Comparison of ENCODE assay signal across 13 cellular contexts in genomic region chr12:34396006-34396860, GRCh38.
DNase-seq lines count a peak whose midpoint lies in the region; ATAC-seq and TF ChIP-seq lines count a peak whose summit lies in the region.
"Had no signal": no experiment of that assay in that cellular context is flagged by ENCODE, and none has a peak within 500 bp of the region (broad histone marks: within the 10 kb centered on the region; RNA-seq: fewer than 3 reads in every experiment).

No MANE protein-coding gene starts in this region.

- intact Hi-C loops in CD14-positive monocyte (cut with micrococcal nuclease), result no loop called here
- intact Hi-C loops in left cardiac atrium (cut with DNase I), result no loop called here
- intact Hi-C loops in prostate gland (cut with DNase I), result no loop called here

- TF ChIP-seq POLR2A in prostate gland (IDR thresholded peaks at IDR 0.05), result no peak

- H3K27ac ChIP-seq in WERI-Rb-1 (no peak overlapping the region), prostate gland (no peak overlapping the region)

- peaks cover 2% of the 10 kb centered on the region for H3K9me3 ChIP-seq in WERI-Rb-1 (ENCODE audit: severe bottlenecking)
- H3K9me3 ChIP-seq in prostate gland, result no peaks in the 10 kb centered on the region

- H3K9me3 Mint-ChIP-seq in CD14-positive monocyte, result peaks cover 73 to 95% (median 84%) of the 10 kb centered on the region in 7 donors
- H3K9me3 Mint-ChIP-seq: CD4-positive, alpha-beta T cell had no signal

- H3K4me3 ChIP-seq in WERI-Rb-1 (ENCODE audit: low read depth, low read length) (no peak overlapping the region), prostate gland (no peak overlapping the region)

- 54% methylated on average over 27 of the region's 27 CpGs for WGBS in prostate gland

- no peaks in the 10 kb centered on the region for H3K4me1 ChIP-seq in prostate gland (replicated peaks)

- ATAC-seq in left cardiac atrium (no peak), GM18520 (IDR thresholded peaks at IDR 0.05; ENCODE audit: unreplicated experiment) (no peak), GM18867 (IDR thresholded peaks at IDR 0.05; ENCODE audit: unreplicated experiment) (no peak)
- ATAC-seq: HCT116 had no signal

- DNase-seq in CD14-positive monocyte (ENCODE audit: low spot score), result peak; percentile 37
- DNase-seq in WERI-Rb-1, result peak; percentile 1
- DNase-seq in left cardiac atrium, result peak; percentile 4
- peak; percentile 3 for DNase-seq in prostate gland (ENCODE audit: low spot score)
- no peak for DNase-seq in AML-193 (lab: John Stamatoyannopoulos, UW)
- no peak for DNase-seq in NCI-H446 (lab: John Stamatoyannopoulos, UW)
- DNase-seq: activated CD4-positive, alpha-beta T cell treated with anti-CD3 and anti-CD28 coated beads, Interleukin-2, amount 50 U/mL, for 1 hour; hypothalamus; NCI-H1436 treated with DMSO at 0.1 percent for 48 hours had no signal

- H3K27ac Mint-ChIP-seq in CD14-positive monocyte, result no peak overlapping the region
- H3K27ac Mint-ChIP-seq: CD4-positive, alpha-beta T cell had no signal

- H3K4me3 Mint-ChIP-seq in CD14-positive monocyte, result no peak overlapping the region
- H3K4me3 Mint-ChIP-seq: CD4-positive, alpha-beta T cell had no signal

- no peaks in the 10 kb centered on the region for H3K4me1 Mint-ChIP-seq in CD14-positive monocyte

- H3K36me3 ChIP-seq in WERI-Rb-1, result no peaks in the 10 kb centered on the region
- H3K36me3 ChIP-seq in prostate gland, result no peaks in the 10 kb centered on the region

- H3K27me3 Mint-ChIP-seq in CD14-positive monocyte (ENCODE audit: low read depth in 3 of 3), result peaks cover 0 to 2% (median 0%) of the 10 kb centered on the region in 3 donors
- H3K27me3 Mint-ChIP-seq: CD4-positive, alpha-beta T cell had no signal

- H3K27me3 ChIP-seq in WERI-Rb-1 (ENCODE audit: insufficient read depth, low read depth, severe bottlenecking), result peaks cover 90% of the 10 kb centered on the region
- H3K27me3 ChIP-seq in prostate gland (replicated peaks; ENCODE audit: insufficient read depth), result no peaks in the 10 kb centered on the region

- TF ChIP-seq CTCF in CD14-positive monocyte (IDR thresholded peaks at IDR 0.05), result no peak
- no peak for TF ChIP-seq CTCF in WERI-Rb-1 (IDR thresholded peaks at IDR 0.05; ENCODE audit: low read depth, low read length)
- no peak for TF ChIP-seq CTCF in prostate gland (IDR thresholded peaks at IDR 0.05)

- H3K36me3 Mint-ChIP-seq in CD14-positive monocyte, result no peaks in the 10 kb centered on the region

Comparison
In these comparisons a context has a peak if more than half of its experiments do, and no peak if none do; other contexts are left out.
1. DNase-seq: peak in CD14-positive monocyte (single experiment), WERI-Rb-1 (single experiment), left cardiac atrium (single experiment) and prostate gland (single experiment); none in AML-193 (0 of 2) and NCI-H446 (0 of 2).